Comparison of ENCODE assay signal across 23 cellular contexts in the genomic region with DNA sequence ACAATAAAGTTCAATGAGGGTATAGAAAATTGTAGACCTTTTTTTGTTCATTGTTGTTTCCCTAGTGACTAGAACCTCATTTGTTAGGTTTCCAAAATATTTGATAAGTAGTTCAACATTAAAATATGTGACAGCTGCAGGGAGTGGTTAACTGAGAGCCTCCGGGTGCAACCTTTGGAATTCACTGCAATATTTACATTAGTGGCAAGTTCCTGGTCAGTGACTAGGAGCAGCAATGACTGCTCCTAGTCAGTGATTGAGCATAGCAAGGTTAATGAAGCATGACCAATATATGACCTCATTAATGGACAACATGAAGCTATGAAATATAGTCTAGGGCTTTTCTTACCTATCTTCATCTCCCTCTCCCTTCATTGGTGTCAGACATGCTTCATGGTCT.
DNase-seq lines count a peak whose midpoint lies in the region; TF ChIP-seq lines count a peak whose summit lies in the region.
"Had no signal": no experiment of that assay in that cellular context is flagged by ENCODE, and none has a peak within 500 bp of the region (broad histone marks: within the 10 kb centered on the region; RNA-seq: fewer than 3 reads in every experiment).

No MANE protein-coding gene starts in this region.

- H3K27ac Mint-ChIP-seq in glutamatergic neuron (ENCODE audit: unreplicated experiment): no peak overlapping the region
- H3K27ac Mint-ChIP-seq in activated naive CD8-positive, alpha-beta T cell treated with anti-CD3 and anti-CD28 coated beads for 36 hours: no peak overlapping the region
- H3K27ac Mint-ChIP-seq: CD4-positive, alpha-beta memory T cell had no signal

- TF ChIP-seq CTCF in PC-9 (conservative IDR thresholded peaks at IDR 0.05) (no peak), glutamatergic neuron (IDR thresholded peaks at IDR 0.05; ENCODE audit: partially characterized antibody, unreplicated experiment) (no peak)

- H2AFZ ChIP-seq in PC-9: no peak overlapping the region

- no peaks in the 10 kb centered on the region for H3K36me3 Mint-ChIP-seq in glutamatergic neuron (ENCODE audit: unreplicated experiment)
- no peaks in the 10 kb centered on the region for H3K36me3 Mint-ChIP-seq in activated naive CD8-positive, alpha-beta T cell treated with anti-CD3 and anti-CD28 coated beads for 36 hours
- H3K36me3 Mint-ChIP-seq: CD4-positive, alpha-beta memory T cell had no signal

- H3K79me2 ChIP-seq in PC-9 (ENCODE audit: low read depth): no peaks in the 10 kb centered on the region

- no peaks in the 10 kb centered on the region for H3K27me3 ChIP-seq in PC-9 (ENCODE audit: insufficient read depth, low read depth)

- peak overlapping the region; percentile 56 for H3K27ac ChIP-seq in PC-9
- H3K27ac ChIP-seq: HL-60 had no signal

- no peaks in the 10 kb centered on the region for H3K9me2 ChIP-seq in PC-9 (ENCODE audit: insufficient read depth)

- H3K4me1 ChIP-seq in PC-9 (replicated peaks; ENCODE audit: insufficient read depth): peaks cover 14% of the 10 kb centered on the region

- peak overlapping the region; percentile 42 for H3K4me2 ChIP-seq in PC-9

- intact Hi-C loops in PC-9 (cut with micrococcal nuclease; ENCODE audit: unreplicated experiment): no loop called here

- H3K27me3 Mint-ChIP-seq in glutamatergic neuron (ENCODE audit: unreplicated experiment): no peaks in the 10 kb centered on the region
- H3K27me3 Mint-ChIP-seq in activated naive CD8-positive, alpha-beta T cell treated with anti-CD3 and anti-CD28 coated beads for 36 hours: no peaks in the 10 kb centered on the region
- H3K27me3 Mint-ChIP-seq: CD4-positive, alpha-beta memory T cell had no signal

- no peak overlapping the region for H3K4me3 ChIP-seq in PC-9
- H3K4me3 ChIP-seq: K562 had no signal

- no peaks in the 10 kb centered on the region for H3K36me3 ChIP-seq in PC-9 (ENCODE audit: low read depth)

- H3K4me1 Mint-ChIP-seq in glutamatergic neuron (ENCODE audit: low read depth, unreplicated experiment): no peaks in the 10 kb centered on the region
- no peaks in the 10 kb centered on the region for H3K4me1 Mint-ChIP-seq in activated naive CD8-positive, alpha-beta T cell treated with anti-CD3 and anti-CD28 coated beads for 36 hours
- H3K4me1 Mint-ChIP-seq: CD4-positive, alpha-beta memory T cell had no signal

- H3K9me3 Mint-ChIP-seq in glutamatergic neuron (ENCODE audit: unreplicated experiment): no peaks in the 10 kb centered on the region
- peaks cover 3% of the 10 kb centered on the region for H3K9me3 Mint-ChIP-seq in activated naive CD8-positive, alpha-beta T cell treated with anti-CD3 and anti-CD28 coated beads for 36 hours

- CTCF ChIA-PET in PC-9 (lab: Charles Lee): no interaction called here

- H4K20me1 ChIP-seq in PC-9 (ENCODE audit: insufficient read depth): no peaks in the 10 kb centered on the region

- DNase-seq in Daoy (ENCODE audit: low read depth) (peak; percentile 0), PC-9 (peak; percentile 17 to 91), kidney tubule cell (ENCODE audit: low spot score) (peak; percentile 59), glutamatergic neuron (no peak), dedifferentiated amniotic fluid mesenchymal stem cell (ENCODE audit: extremely low spot score) (no peak), DMS53 treated with DMSO at 0.1 percent for 48 hours (lab: John Stamatoyannopoulos, UW; ENCODE audit: unreplicated experiment) (no peak)
- no peak for DNase-seq in activated naive CD8-positive, alpha-beta T cell treated with anti-CD3 and anti-CD28 coated beads for 36 hours
- DNase-seq: C1 segment of cervical spinal cord; CD4-positive, alpha-beta memory T cell; COR-L47; DMS79; Kasumi-1; NCI-H1105 treated with DMSO at 0.1 percent for 48 hours; NCI-H146; NCI-H1930; NCI-H2107; NCI-H446; NCI-H524 treated with DMSO at 0.1 percent for 48 hours; NCI-H774; Right ventricle myocardium superior; RPMI8226 had no signal

- no peak overlapping the region for H3K4me3 Mint-ChIP-seq in glutamatergic neuron (ENCODE audit: unreplicated experiment)
- H3K4me3 Mint-ChIP-seq in activated naive CD8-positive, alpha-beta T cell treated with anti-CD3 and anti-CD28 coated beads for 36 hours: no peak overlapping the region
- H3K4me3 Mint-ChIP-seq: CD4-positive, alpha-beta memory T cell had no signal

- BruUV-seq in PC-9 (replicated peaks; lab: Mats Ljungman, UMichigan): no TSS peak

- no peaks in the 10 kb centered on the region for H3K9me3 ChIP-seq in PC-9 (ENCODE audit: insufficient read depth, low read depth)

- POLR2A ChIA-PET in PC-9 (lab: Charles Lee; ENCODE audit: unreplicated experiment): interaction anchor here (0.6 kb wide), 1 partner anchor 140 kb away, joined by 5 read pairs; no protein-coding TSS in a partner anchor

- H3F3A ChIP-seq in PC-9 (ENCODE audit: insufficient read depth, low read depth): 0 out of 2 replicates have a peak, but pooled peaks cover 3% of the 10 kb centered on the region

Comparison
In these comparisons a context has a peak if more than half of its experiments do, and no peak if none do; other contexts are left out.
1. DNase-seq: peak in Daoy (single experiment), PC-9 (2 of 2) and kidney tubule cell (single experiment); none in glutamatergic neuron (single experiment), activated naive CD8-positive, alpha-beta T cell treated with anti-CD3 and anti-CD28 coated beads for 36 hours (single experiment), dedifferentiated amniotic fluid mesenchymal stem cell (single experiment) and DMS53 treated with DMSO at 0.1 percent for 48 hours (single experiment).